10 cellular contexts compared by ENCODE assay signal in genomic region chr10:94608530-94608929, GRCh38.
"Had no signal": no experiment of that assay in that cellular context is flagged by ENCODE, and none has a peak within 500 bp of the region (broad histone marks: within the 10 kb centered on the region; RNA-seq: fewer than 3 reads in every experiment).

No MANE protein-coding gene starts in this region.

- H3K4me1 Mint-ChIP-seq: H9 had no signal

- ATAC-seq: HepG2 had no signal

- H3K27ac ChIP-seq: GM23248, HL-60 had no signal

- H3K27ac Mint-ChIP-seq: H9, HFFc6 had no signal

- H3K27me3 Mint-ChIP-seq: IgD-negative memory B cell had no signal

- DNase-seq: GM23248, H9, HCEC 1CT, HFFc6, KBM-7 had no signal

- H3K9ac ChIP-seq: GM23248 had no signal

- H3K9me3 Mint-ChIP-seq: H9, HFFc6 had no signal

- H2AFZ ChIP-seq: GM23248 had no signal

- FAIRE-seq: H1, H54, HepG2 had no signal

- H3K4me3 ChIP-seq: GM23248 had no signal

- H3K4me3 Mint-ChIP-seq: H9, HFFc6, IgD-negative memory B cell had no signal
